1 cellular context compared by ENCODE assay signal in the genomic region with DNA sequence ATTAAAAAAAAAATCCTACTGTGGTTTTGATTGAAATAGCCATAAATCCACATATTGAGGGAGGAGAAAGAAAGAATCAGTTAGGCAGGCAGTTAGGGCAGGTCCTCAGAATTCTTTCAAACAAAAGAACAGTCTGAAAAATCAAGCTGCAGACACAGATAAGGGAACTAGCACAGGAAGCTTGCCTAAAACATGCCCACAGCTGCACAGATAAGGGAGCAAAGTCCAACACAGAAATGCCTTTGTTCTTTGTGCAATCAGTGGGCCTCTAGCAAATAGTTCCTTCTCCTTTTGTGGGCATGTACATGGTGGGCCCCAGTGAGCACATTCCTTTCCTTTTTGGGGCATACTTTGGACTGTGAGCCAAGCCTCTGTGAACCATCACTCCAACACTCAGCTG.
A peak's percentile ranks its signal among the peaks of the same experiment; 100 is the strongest.
TF ChIP-seq lines count a peak whose summit lies in the region.

No MANE protein-coding gene starts in this region.

TF ChIP-seq in K562, 482 proteins besides CTCF, POLR2A, EP300 and RAD21 (continues in another document):
- 0 out of 2 replicates have a peak, but pooled peaks have one; percentile 14 for TF ChIP-seq JUN (IDR thresholded peaks at IDR 0.05; ENCODE audit: borderline replicate concordance, low read depth, low read length)
- no peak for TF ChIP-seq JUN (CRISPR knock-in tag; IDR thresholded peaks at IDR 0.05; ENCODE audit: borderline replicate concordance)
- peak; percentile 86 for TF ChIP-seq CBFA2T3 (IDR thresholded peaks at IDR 0.05)
- TF ChIP-seq CBX1 (IDR thresholded peaks at IDR 0.05; ENCODE audit: low read depth) = peak; percentile 49; the same call in 1 of the 2 replicates
- peak; percentile 66 for TF ChIP-seq TAL1 (IDR thresholded peaks at IDR 0.05)
- no peak for TF ChIP-seq ZNF77 (CRISPR knock-in tag; IDR thresholded peaks at IDR 0.05)
- TF ChIP-seq LCOR (CRISPR knock-in tag; IDR thresholded peaks at IDR 0.05) = no peak
- TF ChIP-seq ZNF280A (IDR thresholded peaks at IDR 0.05; ENCODE audit: low read depth, partially characterized antibody) = peak; percentile 83
- no peak for TF ChIP-seq NCOA6 (IDR thresholded peaks at IDR 0.05)
- TF ChIP-seq, protein P1, sequence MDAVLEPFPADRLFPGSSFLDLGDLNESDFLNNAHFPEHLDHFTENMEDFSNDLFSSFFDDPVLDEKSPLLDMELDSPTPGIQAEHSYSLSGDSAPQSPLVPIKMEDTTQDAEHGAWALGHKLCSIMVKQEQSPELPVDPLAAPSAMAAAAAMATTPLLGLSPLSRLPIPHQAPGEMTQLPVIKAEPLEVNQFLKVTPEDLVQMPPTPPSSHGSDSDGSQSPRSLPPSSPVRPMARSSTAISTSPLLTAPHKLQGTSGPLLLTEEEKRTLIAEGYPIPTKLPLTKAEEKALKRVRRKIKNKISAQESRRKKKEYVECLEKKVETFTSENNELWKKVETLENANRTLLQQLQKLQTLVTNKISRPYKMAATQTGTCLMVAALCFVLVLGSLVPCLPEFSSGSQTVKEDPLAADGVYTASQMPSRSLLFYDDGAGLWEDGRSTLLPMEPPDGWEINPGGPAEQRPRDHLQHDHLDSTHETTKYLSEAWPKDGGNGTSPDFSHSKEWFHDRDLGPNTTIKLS (IDR thresholded peaks at IDR 0.05; ENCODE audit: borderline replicate concordance, low read depth) = no peak
- no peak for TF ChIP-seq IFI16 (CRISPR knock-in tag; IDR thresholded peaks at IDR 0.05)
- TF ChIP-seq, protein P2, sequence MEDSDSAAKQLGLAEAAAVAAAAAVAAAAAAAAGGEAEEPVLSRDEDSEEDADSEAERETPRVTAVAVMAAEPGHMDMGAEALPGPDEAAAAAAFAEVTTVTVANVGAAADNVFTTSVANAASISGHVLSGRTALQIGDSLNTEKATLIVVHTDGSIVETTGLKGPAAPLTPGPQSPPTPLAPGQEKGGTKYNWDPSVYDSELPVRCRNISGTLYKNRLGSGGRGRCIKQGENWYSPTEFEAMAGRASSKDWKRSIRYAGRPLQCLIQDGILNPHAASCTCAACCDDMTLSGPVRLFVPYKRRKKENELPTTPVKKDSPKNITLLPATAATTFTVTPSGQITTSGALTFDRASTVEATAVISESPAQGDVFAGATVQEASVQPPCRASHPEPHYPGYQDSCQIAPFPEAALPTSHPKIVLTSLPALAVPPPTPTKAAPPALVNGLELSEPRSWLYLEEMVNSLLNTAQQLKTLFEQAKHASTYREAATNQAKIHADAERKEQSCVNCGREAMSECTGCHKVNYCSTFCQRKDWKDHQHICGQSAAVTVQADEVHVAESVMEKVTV (CRISPR knock-in tag; IDR thresholded peaks at IDR 0.05) = no peak
- TF ChIP-seq, protein P3, sequence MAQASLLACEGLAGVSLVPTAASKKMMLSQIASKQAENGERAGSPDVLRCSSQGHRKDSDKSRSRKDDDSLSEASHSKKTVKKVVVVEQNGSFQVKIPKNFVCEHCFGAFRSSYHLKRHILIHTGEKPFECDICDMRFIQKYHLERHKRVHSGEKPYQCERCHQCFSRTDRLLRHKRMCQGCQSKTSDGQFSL (CRISPR knock-in tag; IDR thresholded peaks at IDR 0.05) = no peak
- TF ChIP-seq, protein P3 (tag; IDR thresholded peaks at IDR 0.05) = no peak
- TF ChIP-seq, protein P4, sequence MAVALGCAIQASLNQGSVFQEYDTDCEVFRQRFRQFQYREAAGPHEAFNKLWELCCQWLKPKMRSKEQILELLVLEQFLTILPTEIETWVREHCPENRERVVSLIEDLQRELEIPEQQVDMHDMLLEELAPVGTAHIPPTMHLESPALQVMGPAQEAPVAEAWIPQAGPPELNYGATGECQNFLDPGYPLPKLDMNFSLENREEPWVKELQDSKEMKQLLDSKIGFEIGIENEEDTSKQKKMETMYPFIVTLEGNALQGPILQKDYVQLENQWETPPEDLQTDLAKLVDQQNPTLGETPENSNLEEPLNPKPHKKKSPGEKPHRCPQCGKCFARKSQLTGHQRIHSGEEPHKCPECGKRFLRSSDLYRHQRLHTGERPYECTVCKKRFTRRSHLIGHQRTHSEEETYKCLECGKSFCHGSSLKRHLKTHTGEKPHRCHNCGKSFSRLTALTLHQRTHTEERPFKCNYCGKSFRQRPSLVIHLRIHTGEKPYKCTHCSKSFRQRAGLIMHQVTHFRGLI (CRISPR knock-in tag; IDR thresholded peaks at IDR 0.05) = no peak
- TF ChIP-seq NEUROD1 (IDR thresholded peaks at IDR 0.05; ENCODE audit: borderline replicate concordance, low read depth, low read length, partially characterized antibody) = no peak
- no peak for TF ChIP-seq ZNF347 (CRISPR knock-in tag; IDR thresholded peaks at IDR 0.05; ENCODE audit: low read depth)
- TF ChIP-seq CBFA2T2 (conservative IDR thresholded peaks at IDR 0.05) = peak; percentile 66
- TF ChIP-seq NCOR1 (IDR thresholded peaks at IDR 0.05) = 0 out of 2 replicates have a peak, but pooled peaks have one; percentile 27
- no peak for TF ChIP-seq YY1 (IDR thresholded peaks at IDR 0.05; ENCODE audit: borderline replicate concordance in 1 of 3, control insufficient read depth in 1 of 3, extremely low read depth in 1 of 3, insufficient read depth in 3 of 3, insufficient read length in 1 of 3, insufficient replicate concordance in 2 of 3, low read depth in 1 of 3, low read length in 2 of 3)
- TF ChIP-seq ZC3H4 (CRISPR knock-in tag; IDR thresholded peaks at IDR 0.05; ENCODE audit: borderline replicate concordance) = no peak
- no peak for TF ChIP-seq PHF8 (IDR thresholded peaks at IDR 0.05; ENCODE audit: borderline replicate concordance, low read length)
- TF ChIP-seq ASH1L (IDR thresholded peaks at IDR 0.05; ENCODE audit: borderline replicate concordance, low read depth, partially characterized antibody) = no peak
- no peak for TF ChIP-seq ILK (tag; IDR thresholded peaks at IDR 0.05; ENCODE audit: borderline replicate concordance, low read depth)
- TF ChIP-seq ZNF197 (CRISPR knock-in tag; IDR thresholded peaks at IDR 0.05; ENCODE audit: low read depth) = no peak
- TF ChIP-seq ZNF184 (CRISPR knock-in tag; IDR thresholded peaks at IDR 0.05) = no peak
- TF ChIP-seq FOS (IDR thresholded peaks at IDR 0.05; ENCODE audit: extremely low read depth, insufficient read length) = no peak
- no peak for TF ChIP-seq SRSF3 (IDR thresholded peaks at IDR 0.05; ENCODE audit: insufficient read depth, low read length)
- no peak for TF ChIP-seq SMARCA4 (IDR thresholded peaks at IDR 0.05)
- TF ChIP-seq TRIM25 (IDR thresholded peaks at IDR 0.05; ENCODE audit: borderline replicate concordance) = no peak
- peak; percentile 67 for TF ChIP-seq TCF3 (CRISPR knock-in tag; IDR thresholded peaks at IDR 0.05)
- TF ChIP-seq ZEB2 (IDR thresholded peaks at IDR 0.05) = peak; percentile 54; the same call in 1 of the 2 replicates
- TF ChIP-seq ZNF408 (CRISPR knock-in tag; IDR thresholded peaks at IDR 0.05; ENCODE audit: low read depth) = no peak
- TF ChIP-seq SRSF9 (IDR thresholded peaks at IDR 0.05; ENCODE audit: borderline replicate concordance, low read depth, low read length) = no peak
- no peak for TF ChIP-seq ZBTB26 (CRISPR knock-in tag; IDR thresholded peaks at IDR 0.05)
- TF ChIP-seq, protein P5, sequence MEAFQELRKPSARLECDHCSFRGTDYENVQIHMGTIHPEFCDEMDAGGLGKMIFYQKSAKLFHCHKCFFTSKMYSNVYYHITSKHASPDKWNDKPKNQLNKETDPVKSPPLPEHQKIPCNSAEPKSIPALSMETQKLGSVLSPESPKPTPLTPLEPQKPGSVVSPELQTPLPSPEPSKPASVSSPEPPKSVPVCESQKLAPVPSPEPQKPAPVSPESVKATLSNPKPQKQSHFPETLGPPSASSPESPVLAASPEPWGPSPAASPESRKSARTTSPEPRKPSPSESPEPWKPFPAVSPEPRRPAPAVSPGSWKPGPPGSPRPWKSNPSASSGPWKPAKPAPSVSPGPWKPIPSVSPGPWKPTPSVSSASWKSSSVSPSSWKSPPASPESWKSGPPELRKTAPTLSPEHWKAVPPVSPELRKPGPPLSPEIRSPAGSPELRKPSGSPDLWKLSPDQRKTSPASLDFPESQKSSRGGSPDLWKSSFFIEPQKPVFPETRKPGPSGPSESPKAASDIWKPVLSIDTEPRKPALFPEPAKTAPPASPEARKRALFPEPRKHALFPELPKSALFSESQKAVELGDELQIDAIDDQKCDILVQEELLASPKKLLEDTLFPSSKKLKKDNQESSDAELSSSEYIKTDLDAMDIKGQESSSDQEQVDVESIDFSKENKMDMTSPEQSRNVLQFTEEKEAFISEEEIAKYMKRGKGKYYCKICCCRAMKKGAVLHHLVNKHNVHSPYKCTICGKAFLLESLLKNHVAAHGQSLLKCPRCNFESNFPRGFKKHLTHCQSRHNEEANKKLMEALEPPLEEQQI (IDR thresholded peaks at IDR 0.05) = peak; percentile 40; the same call in 1 of the 2 replicates
- no peak for TF ChIP-seq E4F1 (CRISPR knock-in tag; IDR thresholded peaks at IDR 0.05; ENCODE audit: borderline replicate concordance)
- 0 out of 2 replicates have a peak, but pooled peaks have one; percentile 31 for TF ChIP-seq HLTF (IDR thresholded peaks at IDR 0.05)
- peak; percentile 99 for TF ChIP-seq ZFP36 (IDR thresholded peaks at IDR 0.05; ENCODE audit: low read depth, low read length, partially characterized antibody)
- 0 out of 2 replicates have a peak, but pooled peaks have one; percentile 18 for TF ChIP-seq FOXM1 (IDR thresholded peaks at IDR 0.05; ENCODE audit: low read depth)
- TF ChIP-seq FOXM1 (CRISPR knock-in tag; IDR thresholded peaks at IDR 0.05; ENCODE audit: low read depth) = no peak
- TF ChIP-seq ZNF780A (CRISPR knock-in tag; IDR thresholded peaks at IDR 0.05) = peak; percentile 93; the same call in 1 of the 2 replicates
- peak; percentile 90 for TF ChIP-seq CBX5 (IDR thresholded peaks at IDR 0.05; ENCODE audit: borderline replicate concordance, low read depth)
- TF ChIP-seq, protein P6, sequence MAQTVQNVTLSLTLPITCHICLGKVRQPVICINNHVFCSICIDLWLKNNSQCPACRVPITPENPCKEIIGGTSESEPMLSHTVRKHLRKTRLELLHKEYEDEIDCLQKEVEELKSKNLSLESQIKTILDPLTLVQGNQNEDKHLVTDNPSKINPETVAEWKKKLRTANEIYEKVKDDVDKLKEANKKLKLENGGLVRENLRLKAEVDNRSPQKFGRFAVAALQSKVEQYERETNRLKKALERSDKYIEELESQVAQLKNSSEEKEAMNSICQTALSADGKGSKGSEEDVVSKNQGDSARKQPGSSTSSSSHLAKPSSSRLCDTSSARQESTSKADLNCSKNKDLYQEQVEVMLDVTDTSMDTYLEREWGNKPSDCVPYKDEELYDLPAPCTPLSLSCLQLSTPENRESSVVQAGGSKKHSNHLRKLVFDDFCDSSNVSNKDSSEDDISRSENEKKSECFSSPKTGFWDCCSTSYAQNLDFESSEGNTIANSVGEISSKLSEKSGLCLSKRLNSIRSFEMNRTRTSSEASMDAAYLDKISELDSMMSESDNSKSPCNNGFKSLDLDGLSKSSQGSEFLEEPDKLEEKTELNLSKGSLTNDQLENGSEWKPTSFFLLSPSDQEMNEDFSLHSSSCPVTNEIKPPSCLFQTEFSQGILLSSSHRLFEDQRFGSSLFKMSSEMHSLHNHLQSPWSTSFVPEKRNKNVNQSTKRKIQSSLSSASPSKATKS (CRISPR knock-in tag; IDR thresholded peaks at IDR 0.05) = no peak
- no peak for TF ChIP-seq HDAC1 (IDR thresholded peaks at IDR 0.05)
- no peak for TF ChIP-seq ZNF224 (CRISPR knock-in tag; IDR thresholded peaks at IDR 0.05)
- no peak for TF ChIP-seq GATAD2A (IDR thresholded peaks at IDR 0.05)
